In the genomic region with DNA sequence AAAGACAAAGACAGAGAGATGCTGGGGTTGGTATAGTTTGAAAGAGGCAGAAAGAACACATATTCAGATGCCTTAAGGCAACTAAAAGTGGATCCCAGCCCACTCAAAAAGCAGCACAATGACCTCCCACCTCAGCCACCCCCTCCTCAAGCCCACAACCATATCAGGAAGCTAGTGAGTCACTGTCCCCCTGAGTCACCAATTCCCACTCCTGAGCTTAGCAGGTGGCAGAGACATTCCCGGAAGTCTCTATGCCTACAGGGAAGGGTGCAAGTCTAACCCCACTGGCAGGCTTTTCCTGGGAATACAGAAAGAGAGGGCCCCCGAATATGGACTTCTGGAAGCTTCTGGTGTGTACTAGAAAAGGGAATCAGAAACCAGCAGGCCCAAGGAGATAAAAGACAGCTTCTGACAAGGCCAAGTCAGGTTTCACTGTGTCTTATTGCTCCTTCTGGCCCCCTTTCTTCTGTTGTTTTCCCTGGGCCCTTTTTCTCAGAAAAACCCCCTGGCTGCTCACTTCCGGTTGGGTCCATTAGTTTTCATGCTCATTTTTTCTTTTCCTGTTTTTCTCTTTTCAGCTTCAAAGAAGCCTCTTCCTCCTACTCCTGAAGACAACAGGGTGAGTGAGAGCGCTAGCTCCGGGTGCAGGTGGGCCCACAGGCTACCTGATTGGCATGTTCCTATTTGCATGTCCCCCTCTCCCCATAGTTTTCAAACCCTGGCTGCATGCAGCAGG, we compare ENCODE assay signal across 10 cellular contexts. TPM values are rescaled to one million over a fixed set of nuclear protein-coding genes. Genes with fewer than 3 reads are reported as not detected.
A peak's percentile ranks its signal among the peaks of the same experiment; 100 is the strongest.
DNase-seq lines count a peak whose midpoint lies in the region; ATAC-seq and TF ChIP-seq lines count a peak whose summit lies in the region.
"Had no signal": no experiment of that assay in that cellular context is flagged by ENCODE, and none has a peak within 500 bp of the region (broad histone marks: within the 10 kb centered on the region; RNA-seq: fewer than 3 reads in every experiment).

No MANE protein-coding gene starts in this region.

- no peaks in the 10 kb centered on the region for H3K9me2 ChIP-seq in OCI-LY7 (ENCODE audit: insufficient read depth, low read length)

- no peaks in the 10 kb centered on the region for H3K79me2 ChIP-seq in OCI-LY7 (ENCODE audit: insufficient read depth, low read depth, low read length)

- ATAC-seq in HG03159 (IDR thresholded peaks at IDR 0.05; ENCODE audit: unreplicated experiment): no peak
- ATAC-seq: esophagus mucosa had no signal

- no peak for TF ChIP-seq CTCF in OCI-LY7 (conservative IDR thresholded peaks at IDR 0.05; ENCODE audit: low read length)

- H3K36me3 ChIP-seq in OCI-LY7 (ENCODE audit: insufficient read depth, low read length): no peaks in the 10 kb centered on the region
- H3K36me3 ChIP-seq: neutrophil had no signal

- POLR2A ChIA-PET in OCI-LY7 (lab: Charles Lee): interaction anchor here (0.7 to 1.8 kb wide), 5 partner anchors 10 to 37 kb away, joined by 3 to 6 read pairs (median 4); partner anchors contain the start of gene ITK

- peak overlapping the region; percentile 45 for H3K27ac ChIP-seq in OCI-LY7 (ENCODE audit: low read depth, low read length, poor library complexity, severe bottlenecking)
- H3K27ac ChIP-seq: neutrophil had no signal

- CTCF ChIA-PET in OCI-LY7 (lab: Charles Lee; ENCODE audit: unreplicated experiment): interaction anchor here (1.2 kb wide), 1 partner anchor 32 kb away, joined by 3 read pairs; no protein-coding TSS in a partner anchor

- H3K4me3 ChIP-seq in OCI-LY7 (ENCODE audit: low read depth, low read length, poor library complexity, severe bottlenecking): peak overlapping the region; percentile 1

- no peaks in the 10 kb centered on the region for H4K20me1 ChIP-seq in OCI-LY7 (ENCODE audit: insufficient read depth, low read length)

- DNase-seq in OCI-LY7 (ENCODE audit: low spot score) (peak; percentile 55), glomerular visceral epithelial cell (ENCODE audit: extremely low spot score) (peak; percentile 14), NCI-H1694 (lab: John Stamatoyannopoulos, UW) (no peak), cerebellar cortex (ENCODE audit: low spot score) (no peak)
- peak; percentile 72 for DNase-seq in activated CD8-positive, alpha-beta memory T cell treated with anti-CD3 and anti-CD28 coated beads, Interleukin-2, amount 50 U/mL, for 4 hours
- DNase-seq in stimulated activated naive CD4-positive, alpha-beta T cell (lab: John Stamatoyannopoulos, UW): peak; percentile 7 to 40 (median 32)

- H2AFZ ChIP-seq in OCI-LY7 (ENCODE audit: low read length): peak overlapping the region; percentile 85

- H3K9me3 ChIP-seq in OCI-LY7 (ENCODE audit: low read length): no peaks in the 10 kb centered on the region
- H3K9me3 ChIP-seq: neutrophil had no signal

- peaks cover 18% of the 10 kb centered on the region for H3K4me1 ChIP-seq in OCI-LY7 (ENCODE audit: insufficient read depth, low read length, poor library complexity, severe bottlenecking)

- BruUV-seq in OCI-LY7 (replicated peaks; lab: Mats Ljungman, UMichigan): no TSS peak

- intact Hi-C loops in OCI-LY7 (cut with micrococcal nuclease; ENCODE audit: unreplicated experiment): no loop called here

- H3K4me2 ChIP-seq in OCI-LY7 (ENCODE audit: low read length): peak overlapping the region; percentile 47

RNA-seq across cellular contexts. Expression of gene ITK, which starts 36.8 kb away (rescaled TPM):
- total RNA-seq in OCI-LY7 (2014; rRNA removed; shearing (Covaris generic)): 0.05 TPM in 1 of 2 replicates, not detected in the other
- not detected in 2 replicates for total RNA-seq in OCI-LY7 (2022)
- total RNA-seq: MCF 10A had no signal

RNA-seq across cellular contexts. Expression of gene CYFIP2, which starts 48.5 kb away (rescaled TPM):
- total RNA-seq in OCI-LY7 (2014; rRNA removed; shearing (Covaris generic)): 221 and 258 TPM in 2 replicates
- total RNA-seq in OCI-LY7 (2022): 419 and 461 TPM in 2 replicates

RNA-seq across cellular contexts. Expression of gene GARIN3, which starts 51.4 kb away (rescaled TPM):
- not detected in 2 replicates for total RNA-seq in OCI-LY7 (2014; rRNA removed; shearing (Covaris generic))
- not detected in 2 replicates for total RNA-seq in OCI-LY7 (2022)
- total RNA-seq: esophagus mucosa, MCF 10A had no signal

Comparison
In these comparisons a context has a peak if more than half of its experiments do, and no peak if none do; other contexts are left out.
1. DNase-seq: peak in OCI-LY7 (single experiment), activated CD8-positive, alpha-beta memory T cell treated with anti-CD3 and anti-CD28 coated beads, Interleukin-2, amount 50 U/mL, for 4 hours (single experiment), glomerular visceral epithelial cell (single experiment) and stimulated activated naive CD4-positive, alpha-beta T cell (6 of 6); none in NCI-H1694 (single experiment) and cerebellar cortex (single experiment).